ENCODE assay signal across 35 cellular contexts in genomic region chr9:90306118-90306517, GRCh38.
"Had no signal": no experiment of that assay in that cellular context is flagged by ENCODE, and none has a peak within 500 bp of the region (broad histone marks: within the 10 kb centered on the region; RNA-seq: fewer than 3 reads in every experiment).

No MANE protein-coding gene starts in this region.

- H3K36me3 ChIP-seq: adrenal gland, brain microvascular endothelial cell, breast epithelium had no signal

- H3K9me3 ChIP-seq: adrenal gland, body of pancreas, breast epithelium had no signal

- H3K27ac Mint-ChIP-seq: activated B cell treated with CpG ODN at 0.5 μM for 24 hours; activated CD4-positive, alpha-beta memory T cell treated with anti-CD3 and anti-CD28 coated beads for 36 hours; activated CD4-positive, alpha-beta T cell treated with anti-CD3 and anti-CD28 coated beads, Interleukin-2, amount 10 ng/mL, durations not matched to agents 24 days and 14 days; activated CD8-positive, alpha-beta T cell treated with anti-CD3 and anti-CD28 coated beads for 36 hours; activated naive CD4-positive, alpha-beta T cell treated with anti-CD3 and anti-CD28 coated beads for 36 hours; activated naive CD8-positive, alpha-beta T cell treated with anti-CD3 and anti-CD28 coated beads for 36 hours; activated T-cell treated with anti-CD3 and anti-CD28 coated beads, Interleukin-2, amount 50 U/mL, for 72 hours; activated T-helper 1 cell treated with anti-CD3 and anti-CD28 coated beads, Interleukin-12 subunit alpha, Interleukin-12 subunit beta, Interleukin-2, Interleukin-4 antibody, amounts not matched to agents 30 ng/mL and 10 ng/mL and 1 ng/mL, durations not matched to agents 14 hours and 24 hours and 36 hours; activated T-helper 17 cell treated with anti-CD3 and anti-CD28 coated beads, Interleukin-2, amount 50 U/mL, for 72 hours; T-helper 1 cell treated with Interleukin-12 subunit alpha and Interleukin-12 subunit beta and Interleukin-4 antibody, amounts not matched to agents 30 μg/mL and 1 μg/mL, for 36 hours; T-helper 2 cell treated with Interferon-gamma antibody and Interleukin-4, amounts not matched to agents 5 μg/mL and 100 μg/mL, for 36 hours had no signal

- H3K27ac ChIP-seq: adrenal gland, body of pancreas, brain microvascular endothelial cell, breast epithelium, VCaP had no signal

- DNase-seq: activated B cell treated with CpG ODN at 0.5 μM for 24 hours; activated CD4-positive, alpha-beta memory T cell treated with anti-CD3 and anti-CD28 coated beads for 36 hours; activated CD4-positive, alpha-beta T cell treated with anti-CD3 and anti-CD28 coated beads for 4 hours; activated CD4-positive, alpha-beta T cell treated with anti-CD3 and anti-CD28 coated beads, Interleukin-2, amount 10 ng/mL, durations not matched to agents 24 days and 14 days; activated CD4-positive, alpha-beta T cell treated with anti-CD3 and anti-CD28 coated beads, Interleukin-2, amount 50 U/mL, for 1 hour; activated CD4-positive, alpha-beta T cell treated with anti-CD3 and anti-CD28 coated beads, Interleukin-2, amount 50 U/mL, for 4 hours; activated CD4-positive, CD25-positive, alpha-beta regulatory T cell treated with anti-CD3 and anti-CD28 coated beads, Interleukin-2, amount 50 U/mL, for 72 hours; activated CD8-positive, alpha-beta memory T cell treated with anti-CD3 and anti-CD28 coated beads, Interleukin-2, amount 50 U/mL, for 4 hours; activated CD8-positive, alpha-beta T cell treated with anti-CD3 and anti-CD28 coated beads for 36 hours; activated effector memory CD4-positive, alpha-beta T cell treated with anti-CD3 and anti-CD28 coated beads, Interleukin-2, amount 50 U/mL, for 16 hours; activated gamma-delta T cell treated with Interleukin-2 at 50 U/mL for 16 hours; activated naive CD4-positive, alpha-beta T cell; activated naive CD4-positive, alpha-beta T cell treated with anti-CD3 and anti-CD28 coated beads for 36 hours; activated naive CD4-positive, alpha-beta T cell treated with anti-CD3 and anti-CD28 coated beads, Interleukin-2, amount 50 U/mL, for 16 hours; activated naive CD8-positive, alpha-beta T cell treated with anti-CD3 and anti-CD28 coated beads for 36 hours; activated T-cell treated with anti-CD3 and anti-CD28 coated beads for 4 hours; activated T-cell treated with anti-CD3 and anti-CD28 coated beads, Interleukin-2, amount 50 U/mL, for 1 hour; activated T-cell treated with anti-CD3 and anti-CD28 coated beads, Interleukin-2, amount 50 U/mL, for 4 hours; activated T-cell treated with anti-CD3 and anti-CD28 coated beads, Interleukin-2, amount 50 U/mL, for 72 hours; adrenal gland; amniotic stem cell; aorta; body of pancreas; brain microvascular endothelial cell; central memory CD4-positive, alpha-beta T cell; T-helper 1 cell; T-helper 2 cell; T-helper 9 cell had no signal

- H3K27me3 ChIP-seq: adrenal gland, body of pancreas, brain microvascular endothelial cell, breast epithelium had no signal

- H3K9me3 Mint-ChIP-seq: activated B cell treated with CpG ODN at 0.5 μM for 24 hours; activated CD4-positive, alpha-beta memory T cell treated with anti-CD3 and anti-CD28 coated beads for 36 hours; activated CD4-positive, alpha-beta T cell treated with anti-CD3 and anti-CD28 coated beads, Interleukin-2, amount 10 ng/mL, durations not matched to agents 24 days and 14 days; activated CD8-positive, alpha-beta T cell treated with anti-CD3 and anti-CD28 coated beads for 36 hours; activated naive CD4-positive, alpha-beta T cell treated with anti-CD3 and anti-CD28 coated beads for 36 hours; activated naive CD4-positive, alpha-beta T cell treated with anti-CD3 and anti-CD28 coated beads, Interleukin-2, amount 50 U/mL, for 72 hours; activated naive CD8-positive, alpha-beta T cell treated with anti-CD3 and anti-CD28 coated beads for 36 hours; activated T-cell treated with anti-CD3 and anti-CD28 coated beads, Interleukin-2, amount 50 U/mL, for 4 hours; activated T-cell treated with anti-CD3 and anti-CD28 coated beads, Interleukin-2, amount 50 U/mL, for 72 hours; activated T-helper 1 cell treated with anti-CD3 and anti-CD28 coated beads, Interleukin-12 subunit alpha, Interleukin-12 subunit beta, Interleukin-2, Interleukin-4 antibody, amounts not matched to agents 30 ng/mL and 10 ng/mL and 1 ng/mL, durations not matched to agents 14 hours and 24 hours and 36 hours; activated T-helper 17 cell treated with anti-CD3 and anti-CD28 coated beads, Interleukin-2, amount 50 U/mL, for 72 hours; T-helper 1 cell treated with Interleukin-12 subunit alpha and Interleukin-12 subunit beta and Interleukin-4 antibody, amounts not matched to agents 30 μg/mL and 1 μg/mL, for 36 hours; T-helper 2 cell treated with Interferon-gamma antibody and Interleukin-4, amounts not matched to agents 5 μg/mL and 100 μg/mL, for 36 hours had no signal

- H3K4me3 ChIP-seq: adrenal gland, body of pancreas, breast epithelium had no signal

- H3K36me3 Mint-ChIP-seq: activated CD4-positive, alpha-beta memory T cell treated with anti-CD3 and anti-CD28 coated beads for 36 hours; activated naive CD4-positive, alpha-beta T cell treated with anti-CD3 and anti-CD28 coated beads, Interleukin-2, amount 50 U/mL, for 72 hours; activated naive CD8-positive, alpha-beta T cell treated with anti-CD3 and anti-CD28 coated beads for 36 hours had no signal

- H3K4me1 ChIP-seq: adrenal gland, body of pancreas, breast epithelium had no signal

- ATAC-seq: activated CD8-positive, alpha-beta T cell treated with anti-CD3 and anti-CD28 coated beads for 36 hours; activated naive CD4-positive, alpha-beta T cell treated with anti-CD3 and anti-CD28 coated beads, Interleukin-2, amount 50 U/mL, for 72 hours; activated T-cell treated with anti-CD3 and anti-CD28 coated beads, Interleukin-2, amount 50 U/mL, for 4 hours; activated T-cell treated with anti-CD3 and anti-CD28 coated beads, Interleukin-2, amount 50 U/mL, for 72 hours; activated T-helper 17 cell treated with anti-CD3 and anti-CD28 coated beads, Interleukin-2, amount 50 U/mL, for 72 hours; body of pancreas had no signal

- H3K4me1 Mint-ChIP-seq: activated B cell treated with CpG ODN at 0.5 μM for 24 hours; activated CD4-positive, alpha-beta T cell treated with anti-CD3 and anti-CD28 coated beads, Interleukin-2, amount 10 ng/mL, durations not matched to agents 24 days and 14 days; activated naive CD8-positive, alpha-beta T cell treated with anti-CD3 and anti-CD28 coated beads for 36 hours; activated T-helper 17 cell treated with anti-CD3 and anti-CD28 coated beads, Interleukin-2, amount 50 U/mL, for 72 hours had no signal

- H3K4me3 Mint-ChIP-seq: activated B cell treated with CpG ODN at 0.5 μM for 24 hours; activated CD4-positive, alpha-beta memory T cell treated with anti-CD3 and anti-CD28 coated beads for 36 hours; activated CD4-positive, alpha-beta T cell treated with anti-CD3 and anti-CD28 coated beads, Interleukin-2, amount 10 ng/mL, durations not matched to agents 24 days and 14 days; activated CD8-positive, alpha-beta T cell treated with anti-CD3 and anti-CD28 coated beads for 36 hours; activated naive CD4-positive, alpha-beta T cell treated with anti-CD3 and anti-CD28 coated beads for 36 hours; activated naive CD8-positive, alpha-beta T cell treated with anti-CD3 and anti-CD28 coated beads for 36 hours; activated T-cell treated with anti-CD3 and anti-CD28 coated beads, Interleukin-2, amount 50 U/mL, for 4 hours; activated T-cell treated with anti-CD3 and anti-CD28 coated beads, Interleukin-2, amount 50 U/mL, for 72 hours; activated T-helper 1 cell treated with anti-CD3 and anti-CD28 coated beads, Interleukin-12 subunit alpha, Interleukin-12 subunit beta, Interleukin-2, Interleukin-4 antibody, amounts not matched to agents 30 ng/mL and 10 ng/mL and 1 ng/mL, durations not matched to agents 14 hours and 24 hours and 36 hours; activated T-helper 17 cell treated with anti-CD3 and anti-CD28 coated beads, Interleukin-2, amount 50 U/mL, for 72 hours; T-helper 1 cell treated with Interleukin-12 subunit alpha and Interleukin-12 subunit beta and Interleukin-4 antibody, amounts not matched to agents 30 μg/mL and 1 μg/mL, for 36 hours; T-helper 2 cell treated with Interferon-gamma antibody and Interleukin-4, amounts not matched to agents 5 μg/mL and 100 μg/mL, for 36 hours had no signal
